ENCODE assay signal across 1 cellular context in the genomic region with DNA sequence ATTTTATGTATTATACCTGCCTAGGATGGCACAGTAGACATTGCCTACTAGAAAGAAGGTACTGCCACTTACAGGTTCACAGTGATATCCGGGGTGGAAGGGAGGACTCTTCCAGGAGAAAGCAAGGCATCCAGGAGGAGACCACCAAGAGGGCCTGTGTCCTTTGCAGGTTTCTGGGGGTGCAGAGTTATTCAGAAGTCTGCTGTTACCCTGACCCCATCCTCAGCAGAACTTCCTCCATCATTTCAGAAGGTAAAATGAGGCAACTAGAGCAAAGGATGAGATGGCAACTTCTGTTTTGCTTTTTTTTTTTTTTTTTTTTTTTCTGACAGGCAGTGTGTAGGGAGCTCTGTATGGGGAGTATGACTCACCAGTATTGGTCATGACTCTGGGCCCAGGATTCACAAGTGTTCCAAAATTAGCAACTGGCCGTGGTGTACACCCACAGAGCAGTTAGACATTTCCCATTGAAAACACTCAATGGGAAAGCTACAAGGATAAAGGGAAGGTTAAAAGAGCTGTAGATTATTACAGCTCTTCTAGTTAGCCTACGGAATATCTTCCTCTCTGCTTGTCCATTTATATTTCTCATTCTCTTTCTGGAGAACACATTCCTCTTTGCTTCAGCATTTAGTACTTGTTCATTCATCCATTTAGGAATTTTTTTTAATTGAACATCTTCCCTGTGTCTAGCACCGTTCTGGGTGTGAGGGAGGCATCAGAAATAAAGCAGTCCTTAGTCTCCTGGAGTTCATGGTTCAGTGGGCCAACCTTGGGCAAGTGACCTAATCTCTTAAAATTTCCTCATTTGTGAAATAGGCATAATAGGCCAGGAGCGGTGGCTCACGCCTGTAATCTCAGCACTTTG.
A peak's percentile ranks its signal among the peaks of the same experiment; 100 is the strongest.
TF ChIP-seq lines count a peak whose summit lies in the region.

No MANE protein-coding gene starts in this region.

TF ChIP-seq in K562, 482 proteins besides CTCF, POLR2A, EP300 and RAD21 (continued from another document and continues in another):
- no peak for TF ChIP-seq SP2 (IDR thresholded peaks at IDR 0.05; ENCODE audit: extremely low read depth, low read depth, low read length, poor library complexity, severe bottlenecking)
- TF ChIP-seq PHF21A (IDR thresholded peaks at IDR 0.05; ENCODE audit: borderline replicate concordance, low read depth) = 0 out of 2 replicates have a peak, but pooled peaks have one; percentile 22
- TF ChIP-seq NR2C2 (CRISPR knock-in tag; IDR thresholded peaks at IDR 0.05) = no peak
- TF ChIP-seq NR2C2 (tag; IDR thresholded peaks at IDR 0.05) = peak; percentile 70
- peak; percentile 67 for TF ChIP-seq SOX6 (IDR thresholded peaks at IDR 0.05)
- TF ChIP-seq NCOR1 (IDR thresholded peaks at IDR 0.05) = 0 out of 2 replicates have a peak, but pooled peaks have one; percentile 29
- TF ChIP-seq ZNF274 (IDR thresholded peaks at IDR 0.05; ENCODE audit: borderline replicate concordance, low read depth, low read length) = no peak
- TF ChIP-seq KLF13 (tag; IDR thresholded peaks at IDR 0.05; ENCODE audit: borderline replicate concordance, low read depth) = peak; percentile 59; the same call in 1 of the 2 replicates
- TF ChIP-seq, protein P1, sequence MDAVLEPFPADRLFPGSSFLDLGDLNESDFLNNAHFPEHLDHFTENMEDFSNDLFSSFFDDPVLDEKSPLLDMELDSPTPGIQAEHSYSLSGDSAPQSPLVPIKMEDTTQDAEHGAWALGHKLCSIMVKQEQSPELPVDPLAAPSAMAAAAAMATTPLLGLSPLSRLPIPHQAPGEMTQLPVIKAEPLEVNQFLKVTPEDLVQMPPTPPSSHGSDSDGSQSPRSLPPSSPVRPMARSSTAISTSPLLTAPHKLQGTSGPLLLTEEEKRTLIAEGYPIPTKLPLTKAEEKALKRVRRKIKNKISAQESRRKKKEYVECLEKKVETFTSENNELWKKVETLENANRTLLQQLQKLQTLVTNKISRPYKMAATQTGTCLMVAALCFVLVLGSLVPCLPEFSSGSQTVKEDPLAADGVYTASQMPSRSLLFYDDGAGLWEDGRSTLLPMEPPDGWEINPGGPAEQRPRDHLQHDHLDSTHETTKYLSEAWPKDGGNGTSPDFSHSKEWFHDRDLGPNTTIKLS (IDR thresholded peaks at IDR 0.05; ENCODE audit: borderline replicate concordance, low read depth) = no peak
- no peak for TF ChIP-seq IFI16 (CRISPR knock-in tag; IDR thresholded peaks at IDR 0.05)
- TF ChIP-seq ZC3H8 (IDR thresholded peaks at IDR 0.05) = no peak
- no peak; the same call in 1 of the 2 replicates for TF ChIP-seq NBN (IDR thresholded peaks at IDR 0.05; ENCODE audit: low read depth)
- TF ChIP-seq SMARCB1 (IDR thresholded peaks at IDR 0.05; ENCODE audit: insufficient read length, low read depth) = no peak
- no peak for TF ChIP-seq MTA3 (IDR thresholded peaks at IDR 0.05; ENCODE audit: borderline replicate concordance)
- no peak for TF ChIP-seq PHF20 (IDR thresholded peaks at IDR 0.05; ENCODE audit: partially characterized antibody)
- TF ChIP-seq HDAC2 (IDR thresholded peaks at IDR 0.05) = peak; percentile 77; the same call in 1 of the 2 replicates
- TF ChIP-seq, protein P2, sequence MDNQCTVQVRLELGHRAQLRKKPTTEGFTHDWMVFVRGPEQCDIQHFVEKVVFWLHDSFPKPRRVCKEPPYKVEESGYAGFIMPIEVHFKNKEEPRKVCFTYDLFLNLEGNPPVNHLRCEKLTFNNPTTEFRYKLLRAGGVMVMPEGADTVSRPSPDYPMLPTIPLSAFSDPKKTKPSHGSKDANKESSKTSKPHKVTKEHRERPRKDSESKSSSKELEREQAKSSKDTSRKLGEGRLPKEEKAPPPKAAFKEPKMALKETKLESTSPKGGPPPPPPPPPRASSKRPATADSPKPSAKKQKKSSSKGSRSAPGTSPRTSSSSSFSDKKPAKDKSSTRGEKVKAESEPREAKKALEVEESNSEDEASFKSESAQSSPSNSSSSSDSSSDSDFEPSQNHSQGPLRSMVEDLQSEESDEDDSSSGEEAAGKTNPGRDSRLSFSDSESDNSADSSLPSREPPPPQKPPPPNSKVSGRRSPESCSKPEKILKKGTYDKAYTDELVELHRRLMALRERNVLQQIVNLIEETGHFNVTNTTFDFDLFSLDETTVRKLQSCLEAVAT (IDR thresholded peaks at IDR 0.05) = peak in 1 of 2 experiments; percentile 15; a peak in 1 of 4 replicates
- TF ChIP-seq, protein P3, sequence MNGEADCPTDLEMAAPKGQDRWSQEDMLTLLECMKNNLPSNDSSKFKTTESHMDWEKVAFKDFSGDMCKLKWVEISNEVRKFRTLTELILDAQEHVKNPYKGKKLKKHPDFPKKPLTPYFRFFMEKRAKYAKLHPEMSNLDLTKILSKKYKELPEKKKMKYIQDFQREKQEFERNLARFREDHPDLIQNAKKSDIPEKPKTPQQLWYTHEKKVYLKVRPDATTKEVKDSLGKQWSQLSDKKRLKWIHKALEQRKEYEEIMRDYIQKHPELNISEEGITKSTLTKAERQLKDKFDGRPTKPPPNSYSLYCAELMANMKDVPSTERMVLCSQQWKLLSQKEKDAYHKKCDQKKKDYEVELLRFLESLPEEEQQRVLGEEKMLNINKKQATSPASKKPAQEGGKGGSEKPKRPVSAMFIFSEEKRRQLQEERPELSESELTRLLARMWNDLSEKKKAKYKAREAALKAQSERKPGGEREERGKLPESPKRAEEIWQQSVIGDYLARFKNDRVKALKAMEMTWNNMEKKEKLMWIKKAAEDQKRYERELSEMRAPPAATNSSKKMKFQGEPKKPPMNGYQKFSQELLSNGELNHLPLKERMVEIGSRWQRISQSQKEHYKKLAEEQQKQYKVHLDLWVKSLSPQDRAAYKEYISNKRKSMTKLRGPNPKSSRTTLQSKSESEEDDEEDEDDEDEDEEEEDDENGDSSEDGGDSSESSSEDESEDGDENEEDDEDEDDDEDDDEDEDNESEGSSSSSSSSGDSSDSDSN (IDR thresholded peaks at IDR 0.05; ENCODE audit: borderline replicate concordance in 1 of 2, low read depth in 2 of 2, low read length in 2 of 2) = no peak
- TF ChIP-seq, protein P4, sequence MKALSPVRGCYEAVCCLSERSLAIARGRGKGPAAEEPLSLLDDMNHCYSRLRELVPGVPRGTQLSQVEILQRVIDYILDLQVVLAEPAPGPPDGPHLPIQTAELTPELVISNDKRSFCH (CRISPR knock-in tag; IDR thresholded peaks at IDR 0.05) = no peak
- TF ChIP-seq, protein P4 (tag; IDR thresholded peaks at IDR 0.05) = 0 out of 2 replicates have a peak, but pooled peaks have one; percentile 26
- peak; percentile 17; the same call in 1 of the 2 replicates for TF ChIP-seq KLF6 (CRISPR knock-in tag; IDR thresholded peaks at IDR 0.05; ENCODE audit: borderline replicate concordance)
- no peak for TF ChIP-seq RBM15 (IDR thresholded peaks at IDR 0.05; ENCODE audit: insufficient read depth, low read length)
- TF ChIP-seq TCFL5 (CRISPR knock-in tag; conservative IDR thresholded peaks at IDR 0.05) = no peak
- TF ChIP-seq HNRNPK (IDR thresholded peaks at IDR 0.05; ENCODE audit: low read depth, low read length, poor library complexity, severe bottlenecking) = no peak
- TF ChIP-seq, protein P5, sequence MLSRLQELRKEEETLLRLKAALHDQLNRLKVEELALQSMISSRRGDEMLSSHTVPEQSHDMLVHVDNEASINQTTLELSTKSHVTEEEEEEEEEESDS (CRISPR knock-in tag; IDR thresholded peaks at IDR 0.05) = no peak
- no peak for TF ChIP-seq NCOA2 (IDR thresholded peaks at IDR 0.05; ENCODE audit: partially characterized antibody in 2 of 2)
- TF ChIP-seq ZBTB7A (IDR thresholded peaks at IDR 0.05; ENCODE audit: borderline replicate concordance, control insufficient read depth, low read depth, low read length) = no peak
- TF ChIP-seq ZKSCAN1 (IDR thresholded peaks at IDR 0.05; ENCODE audit: low read depth, low read length) = 0 out of 2 replicates have a peak, but pooled peaks have one; percentile 33
- no peak for TF ChIP-seq ATF1 (CRISPR knock-in tag; IDR thresholded peaks at IDR 0.05)
- peak; percentile 70 for TF ChIP-seq ATF1 (tag; IDR thresholded peaks at IDR 0.05)
- no peak for TF ChIP-seq MIER1 (IDR thresholded peaks at IDR 0.05; ENCODE audit: low read depth)
- no peak for TF ChIP-seq ZFP36 (IDR thresholded peaks at IDR 0.05; ENCODE audit: low read depth, low read length, partially characterized antibody)
- no peak for TF ChIP-seq THAP7 (CRISPR knock-in tag; IDR thresholded peaks at IDR 0.05)
- TF ChIP-seq TFAM (CRISPR knock-in tag; conservative IDR thresholded peaks at IDR 0.05) = no peak
- TF ChIP-seq TBL1XR1 (IDR thresholded peaks at IDR 0.05; ENCODE audit: low read length in 2 of 2) = peak in 1 of 2 experiments; percentile 54; a peak in 1 of 4 replicates
- no peak for TF ChIP-seq USF1 (CRISPR knock-in tag; IDR thresholded peaks at IDR 0.05)
- TF ChIP-seq ZNF311 (CRISPR knock-in tag; IDR thresholded peaks at IDR 0.05) = no peak
- TF ChIP-seq ARNT (IDR thresholded peaks at IDR 0.05) = no peak; a peak in 2 of 4 replicates
- TF ChIP-seq EZH2 (IDR thresholded peaks at IDR 0.05; ENCODE audit: borderline replicate concordance, low read depth, low read length) = no peak
- TF ChIP-seq BACH1 (tag; IDR thresholded peaks at IDR 0.05) = peak; percentile 96
- TF ChIP-seq MNT (conservative IDR thresholded peaks at IDR 0.05) = no peak
- TF ChIP-seq CXXC5 (CRISPR knock-in tag; IDR thresholded peaks at IDR 0.05) = peak; percentile 53
- 0 out of 2 replicates have a peak, but pooled peaks have one; percentile 17 for TF ChIP-seq ZNF584 (CRISPR knock-in tag; IDR thresholded peaks at IDR 0.05; ENCODE audit: low read depth)
- TF ChIP-seq ZNF143 (CRISPR knock-in tag; IDR thresholded peaks at IDR 0.05) = no peak
- TF ChIP-seq ELF4 (CRISPR knock-in tag; IDR thresholded peaks at IDR 0.05) = no peak
- TF ChIP-seq ZNF232 (CRISPR knock-in tag; IDR thresholded peaks at IDR 0.05) = no peak
- no peak for TF ChIP-seq ZNF121 (CRISPR knock-in tag; conservative IDR thresholded peaks at IDR 0.05)
- no peak for TF ChIP-seq ZNF609 (CRISPR knock-in tag; IDR thresholded peaks at IDR 0.05; ENCODE audit: borderline replicate concordance)
- no peak for TF ChIP-seq STAG1 (CRISPR knock-in tag; IDR thresholded peaks at IDR 0.05; ENCODE audit: borderline replicate concordance)
- no peak for TF ChIP-seq PPARD (CRISPR knock-in tag; IDR thresholded peaks at IDR 0.05)
- peak; percentile 76; the same call in 1 of the 2 replicates for TF ChIP-seq EHMT2 (IDR thresholded peaks at IDR 0.05)
- no peak for TF ChIP-seq YY1 (IDR thresholded peaks at IDR 0.05; ENCODE audit: borderline replicate concordance in 1 of 3, control insufficient read depth in 1 of 3, extremely low read depth in 1 of 3, insufficient read depth in 3 of 3, insufficient read length in 1 of 3, insufficient replicate concordance in 2 of 3, low read depth in 1 of 3, low read length in 2 of 3)
- peak; percentile 99 for TF ChIP-seq ZNF384 (IDR thresholded peaks at IDR 0.05; ENCODE audit: low read depth, low read length)
- no peak for TF ChIP-seq CBFA2T2 (conservative IDR thresholded peaks at IDR 0.05)
- TF ChIP-seq SREBF1 (IDR thresholded peaks at IDR 0.05; ENCODE audit: borderline replicate concordance, low read depth, low read length) = no peak
